In genomic region chr6:41678511-41679084, GRCh38 we compare ENCODE assay signal across 29 cellular contexts. TPM values are rescaled to one million over a fixed set of nuclear protein-coding genes. Genes with fewer than 3 reads are reported as not detected.
"Had no signal": no experiment of that assay in that cellular context is flagged by ENCODE, and none has a peak within 500 bp of the region (broad histone marks: within the 10 kb centered on the region; RNA-seq: fewer than 3 reads in every experiment).

No MANE protein-coding gene starts in this region.

- H3K9me3 ChIP-seq: body of pancreas, colonic mucosa, heart right ventricle, left ventricle myocardium inferior, neutrophil, ovary, prostate gland, stomach, thyroid gland, upper lobe of right lung had no signal

- FAIRE-seq: endothelial cell of umbilical vein had no signal

- H3K36me3 ChIP-seq: colonic mucosa, heart right ventricle, left ventricle myocardium inferior, ovary, prostate gland, stomach, thyroid gland, upper lobe of right lung had no signal

- ATAC-seq: activated CD8-positive, alpha-beta T cell treated with anti-CD3 and anti-CD28 coated beads for 36 hours; activated T-cell treated with anti-CD3 and anti-CD28 coated beads, Interleukin-2, amount 50 U/mL, for 4 hours; activated T-helper 17 cell treated with anti-CD3 and anti-CD28 coated beads, Interleukin-2, amount 50 U/mL, for 72 hours; body of pancreas; heart right ventricle; stimulated activated naive B cell treated with anti-CD40 and anti-IgM and Interleukin-4, amounts not matched to agents 10 μg/mL and 1 μg/mL and 100 μg/mL, for 72 hours; upper lobe of right lung; WTC11 had no signal

- H3K4me2 ChIP-seq: smooth muscle cell had no signal

- DNase-seq: activated CD4-positive, alpha-beta T cell treated with anti-CD3 and anti-CD28 coated beads for 1 hour; activated CD4-positive, alpha-beta T cell treated with anti-CD3 and anti-CD28 coated beads, Interleukin-2, amount 50 U/mL, for 1 hour; activated CD8-positive, alpha-beta T cell treated with anti-CD3 and anti-CD28 coated beads for 36 hours; activated naive CD4-positive, alpha-beta T cell treated with Interleukin-2 at 50 U/mL for 16 hours; activated T-cell treated with anti-CD3 and anti-CD28 coated beads, Interleukin-2, amount 50 U/mL, for 4 hours; anterior cingulate cortex; body of pancreas; colonic mucosa; effector memory CD4-positive, alpha-beta T cell; heart right ventricle; kidney glomerular epithelial cell; left ventricle myocardium inferior; ovary; retina; stimulated activated CD4-positive, alpha-beta T cell treated with anti-CD3 and anti-CD28 coated beads, Interleukin-15, amount 100 ng/mL, for 24 hours; stimulated activated CD4-positive, alpha-beta T cell treated with anti-CD3 and anti-CD28 coated beads, Interleukin-2, amount 100 ng/mL, for 24 hours; stimulated activated naive B cell treated with anti-CD40 and anti-IgM and Interleukin-4, amounts not matched to agents 10 μg/mL and 1 μg/mL and 100 μg/mL, for 72 hours; stomach; T-helper 2 cell; thyroid gland; upper lobe of right lung had no signal

- H3K4me3 ChIP-seq: body of pancreas, colonic mucosa, heart right ventricle, left ventricle myocardium inferior, ovary, prostate gland, smooth muscle cell, stomach, thyroid gland, upper lobe of right lung had no signal

- H3K27me3 ChIP-seq: body of pancreas, colonic mucosa, ovary, stomach, thyroid gland, upper lobe of right lung had no signal

- H3K27ac ChIP-seq: body of pancreas, colonic mucosa, heart right ventricle, left ventricle myocardium inferior, neutrophil, ovary, prostate gland, stomach, thyroid gland, upper lobe of right lung had no signal

RNA-seq across cellular contexts. Expression of gene MDFI, which starts 40.3 kb away (rescaled TPM):
- total RNA-seq: activated CD8-positive, alpha-beta T cell treated with anti-CD3 and anti-CD28 coated beads for 36 hours; activated T-helper 17 cell treated with anti-CD3 and anti-CD28 coated beads, Interleukin-2, amount 50 U/mL, for 72 hours; fibroblast of villous mesenchyme had no signal
- polyA plus RNA-seq: fibroblast of lung had no signal
